ENCODE assay signal across 11 cellular contexts in the genomic region with DNA sequence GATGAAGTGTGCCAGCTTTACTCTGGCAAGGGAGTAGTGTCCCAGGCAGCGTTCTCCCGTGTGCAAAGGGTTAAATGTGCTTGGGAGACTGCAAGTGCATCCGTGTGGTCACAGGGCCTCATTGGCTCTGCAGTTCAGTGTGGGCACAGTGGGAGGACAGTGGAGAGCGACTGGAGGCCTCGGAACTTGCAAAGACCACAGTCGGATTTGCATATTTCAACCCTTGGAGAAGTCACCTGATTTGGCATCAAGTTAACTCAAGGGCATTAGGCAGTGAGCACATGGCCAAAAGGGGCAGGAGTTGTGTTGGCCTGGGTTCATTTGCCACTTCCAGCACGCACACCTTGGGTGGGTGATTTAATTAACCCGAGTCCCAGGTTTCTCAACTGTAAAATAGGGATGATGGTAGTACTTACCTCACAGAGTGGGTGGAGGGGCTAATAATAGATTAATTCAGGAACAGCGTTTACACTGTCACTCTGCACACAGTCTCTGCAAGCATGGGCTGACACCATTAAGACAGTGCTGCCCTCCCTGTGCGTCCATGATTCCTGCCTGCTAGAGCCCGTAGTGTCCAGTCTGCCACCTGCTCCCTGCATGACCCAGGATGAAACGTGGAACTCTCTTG. TPM values are rescaled to one million over a fixed set of nuclear protein-coding genes. Genes with fewer than 3 reads are reported as not detected.
DNase-seq lines count a peak whose midpoint lies in the region; ATAC-seq and TF ChIP-seq lines count a peak whose summit lies in the region.
"Had no signal": no experiment of that assay in that cellular context is flagged by ENCODE, and none has a peak within 500 bp of the region (broad histone marks: within the 10 kb centered on the region; RNA-seq: fewer than 3 reads in every experiment).

No MANE protein-coding gene starts in this region.

- no peaks in the 10 kb centered on the region for H4K20me1 ChIP-seq in OCI-LY7 (ENCODE audit: insufficient read depth, low read length)

- H2AFZ ChIP-seq in OCI-LY7 (ENCODE audit: low read length): no peak overlapping the region

- 74 to 83% methylated on average over 10 to 12 of the region's 12 CpGs for WGBS in endodermal cell (ENCODE audit: insufficient coverage in 1 of 2, insufficient read length in 1 of 2), 2 experiments

- no peak overlapping the region for H3K9ac ChIP-seq in endodermal cell (ENCODE audit: extremely low read depth, low read length, poor library complexity, severe bottlenecking)

- TF ChIP-seq CTCF in activated CD8-positive, alpha-beta T cell treated with anti-CD3 and anti-CD28 coated beads for 36 hours (IDR thresholded peaks at IDR 0.05): no peak
- TF ChIP-seq CTCF in OCI-LY7 (conservative IDR thresholded peaks at IDR 0.05; ENCODE audit: low read length): no peak
- TF ChIP-seq CTCF in endodermal cell (conservative IDR thresholded peaks at IDR 0.05): no peak

- H3K4me3 ChIP-seq in OCI-LY7 (ENCODE audit: low read depth, low read length, poor library complexity, severe bottlenecking) (no peak overlapping the region), endodermal cell (ENCODE audit: low read length) (no peak overlapping the region)

- H3K27ac ChIP-seq in OCI-LY7 (ENCODE audit: low read depth, low read length, poor library complexity, severe bottlenecking): peak overlapping the region; percentile 45
- no peak overlapping the region for H3K27ac ChIP-seq in endodermal cell (ENCODE audit: low read depth, low read length)

- H3K9me2 ChIP-seq in OCI-LY7 (ENCODE audit: insufficient read depth, low read length): no peaks in the 10 kb centered on the region

- peaks cover 52% of the 10 kb centered on the region for H3K36me3 Mint-ChIP-seq in activated CD8-positive, alpha-beta T cell treated with anti-CD3 and anti-CD28 coated beads for 36 hours (ENCODE audit: low read depth)
- peaks cover 44% of the 10 kb centered on the region for H3K36me3 Mint-ChIP-seq in activated CD8-positive, alpha-beta T cell treated with anti-CD3 and anti-CD28 coated beads, Interleukin-2, amount 10 ng/mL, durations not matched to agents 7 days and 5 days (ENCODE audit: low read depth)
- peaks cover 57% of the 10 kb centered on the region for H3K36me3 Mint-ChIP-seq in endodermal cell (ENCODE audit: low read depth)
- H3K36me3 Mint-ChIP-seq in stimulated activated memory B cell treated with anti-CD40 and anti-IgM and Interleukin-4, amounts not matched to agents 10 μg/mL and 1 μg/mL and 100 μg/mL, for 72 hours: peaks cover 54% of the 10 kb centered on the region
- H3K36me3 Mint-ChIP-seq: type B pancreatic cell had no signal

- peak overlapping the region; percentile 88 for H3K27ac Mint-ChIP-seq in activated CD8-positive, alpha-beta T cell treated with anti-CD3 and anti-CD28 coated beads for 36 hours
- H3K27ac Mint-ChIP-seq in activated CD8-positive, alpha-beta T cell treated with anti-CD3 and anti-CD28 coated beads, Interleukin-2, amount 10 ng/mL, durations not matched to agents 7 days and 5 days: no peak overlapping the region
- peak overlapping the region; percentile 78 for H3K27ac Mint-ChIP-seq in endodermal cell
- H3K27ac Mint-ChIP-seq in stimulated activated memory B cell treated with anti-CD40 and anti-IgM and Interleukin-4, amounts not matched to agents 10 μg/mL and 1 μg/mL and 100 μg/mL, for 72 hours: peak overlapping the region; percentile 89
- H3K27ac Mint-ChIP-seq: type B pancreatic cell had no signal

- peaks cover 72% of the 10 kb centered on the region for H3K4me1 Mint-ChIP-seq in activated CD8-positive, alpha-beta T cell treated with anti-CD3 and anti-CD28 coated beads for 36 hours (ENCODE audit: low read depth)
- peaks cover 45% of the 10 kb centered on the region for H3K4me1 Mint-ChIP-seq in activated CD8-positive, alpha-beta T cell treated with anti-CD3 and anti-CD28 coated beads, Interleukin-2, amount 10 ng/mL, durations not matched to agents 7 days and 5 days (ENCODE audit: low read depth)
- peaks cover 16% of the 10 kb centered on the region for H3K4me1 Mint-ChIP-seq in endodermal cell
- peaks cover 95% of the 10 kb centered on the region for H3K4me1 Mint-ChIP-seq in stimulated activated memory B cell treated with anti-CD40 and anti-IgM and Interleukin-4, amounts not matched to agents 10 μg/mL and 1 μg/mL and 100 μg/mL, for 72 hours

- H3K27me3 ChIP-seq in endodermal cell (ENCODE audit: control insufficient read depth, insufficient read depth, low read length, poor library complexity, severe bottlenecking): no peaks in the 10 kb centered on the region

- H3K4me3 Mint-ChIP-seq in activated CD8-positive, alpha-beta T cell treated with anti-CD3 and anti-CD28 coated beads for 36 hours: no peak overlapping the region
- no peak overlapping the region for H3K4me3 Mint-ChIP-seq in activated CD8-positive, alpha-beta T cell treated with anti-CD3 and anti-CD28 coated beads, Interleukin-2, amount 10 ng/mL, durations not matched to agents 7 days and 5 days
- H3K4me3 Mint-ChIP-seq in endodermal cell: no peak overlapping the region
- peak overlapping the region; percentile 67 for H3K4me3 Mint-ChIP-seq in stimulated activated memory B cell treated with anti-CD40 and anti-IgM and Interleukin-4, amounts not matched to agents 10 μg/mL and 1 μg/mL and 100 μg/mL, for 72 hours
- H3K4me3 Mint-ChIP-seq: type B pancreatic cell had no signal

- no peaks in the 10 kb centered on the region for H3K27me3 Mint-ChIP-seq in activated CD8-positive, alpha-beta T cell treated with anti-CD3 and anti-CD28 coated beads for 36 hours
- no peaks in the 10 kb centered on the region for H3K27me3 Mint-ChIP-seq in activated CD8-positive, alpha-beta T cell treated with anti-CD3 and anti-CD28 coated beads, Interleukin-2, amount 10 ng/mL, durations not matched to agents 7 days and 5 days (ENCODE audit: low read depth)
- H3K27me3 Mint-ChIP-seq in endodermal cell (ENCODE audit: insufficient read depth): no peaks in the 10 kb centered on the region
- no peaks in the 10 kb centered on the region for H3K27me3 Mint-ChIP-seq in stimulated activated memory B cell treated with anti-CD40 and anti-IgM and Interleukin-4, amounts not matched to agents 10 μg/mL and 1 μg/mL and 100 μg/mL, for 72 hours
- H3K27me3 Mint-ChIP-seq: type B pancreatic cell had no signal

- intact Hi-C loops in activated CD8-positive, alpha-beta T cell treated with anti-CD3 and anti-CD28 coated beads for 36 hours (cut with micrococcal nuclease): no loop called here
- intact Hi-C loops in OCI-LY7 (cut with micrococcal nuclease; ENCODE audit: unreplicated experiment): loop anchor here (10.0 kb wide), 1 partner anchor 497 kb away; no protein-coding TSS in a partner anchor

- POLR2A ChIA-PET in activated CD8-positive, alpha-beta T cell treated with anti-CD3 and anti-CD28 coated beads for 36 hours (lab: Charles Lee): interaction anchor here (1.3 to 1.7 kb wide), 3 partner anchors 22 to 177 kb away, joined by 4 to 11 read pairs (median 5); a partner anchor contains a TSS
- POLR2A ChIA-PET in activated CD8-positive, alpha-beta T cell treated with anti-CD3 and anti-CD28 coated beads, Interleukin-2, amount 10 ng/mL, durations not matched to agents 7 days and 5 days (lab: Charles Lee): no interaction called here
- POLR2A ChIA-PET in OCI-LY7 (lab: Charles Lee): interaction anchor here (0.6 to 5.0 kb wide), 4 partner anchors 10 to 244 kb away, joined by 3 to 55 read pairs (median 6); a partner anchor contains a TSS

- no peaks in the 10 kb centered on the region for H3K9me3 ChIP-seq in OCI-LY7 (ENCODE audit: low read length)
- no peaks in the 10 kb centered on the region for H3K9me3 ChIP-seq in endodermal cell (ENCODE audit: control insufficient read depth, low read length)

- no peak for ATAC-seq in activated CD8-positive, alpha-beta T cell treated with anti-CD3 and anti-CD28 coated beads for 36 hours
- no peak for ATAC-seq in activated CD8-positive, alpha-beta T cell treated with anti-CD3 and anti-CD28 coated beads, Interleukin-2, amount 10 ng/mL, durations not matched to agents 7 days and 5 days
- no peak for ATAC-seq in stimulated activated memory B cell treated with anti-CD40 and anti-IgM and Interleukin-4, amounts not matched to agents 10 μg/mL and 1 μg/mL and 100 μg/mL, for 72 hours
- no peak for ATAC-seq in GM21367 (IDR thresholded peaks at IDR 0.05; ENCODE audit: unreplicated experiment)

- no peaks in the 10 kb centered on the region for H3K9me3 Mint-ChIP-seq in activated CD8-positive, alpha-beta T cell treated with anti-CD3 and anti-CD28 coated beads for 36 hours
- H3K9me3 Mint-ChIP-seq in activated CD8-positive, alpha-beta T cell treated with anti-CD3 and anti-CD28 coated beads, Interleukin-2, amount 10 ng/mL, durations not matched to agents 7 days and 5 days (ENCODE audit: insufficient read depth): no peaks in the 10 kb centered on the region
- no peaks in the 10 kb centered on the region for H3K9me3 Mint-ChIP-seq in endodermal cell
- H3K9me3 Mint-ChIP-seq in stimulated activated memory B cell treated with anti-CD40 and anti-IgM and Interleukin-4, amounts not matched to agents 10 μg/mL and 1 μg/mL and 100 μg/mL, for 72 hours: no peaks in the 10 kb centered on the region
- H3K9me3 Mint-ChIP-seq: type B pancreatic cell had no signal

- H3K36me3 ChIP-seq in OCI-LY7 (ENCODE audit: insufficient read depth, low read length) (peaks cover 68% of the 10 kb centered on the region), endodermal cell (ENCODE audit: control insufficient read depth, insufficient read depth, low read length) (peaks cover 24% of the 10 kb centered on the region)

- CTCF ChIA-PET in activated CD8-positive, alpha-beta T cell treated with anti-CD3 and anti-CD28 coated beads for 36 hours (lab: Charles Lee): no interaction called here
- CTCF ChIA-PET in activated CD8-positive, alpha-beta T cell treated with anti-CD3 and anti-CD28 coated beads, Interleukin-2, amount 10 ng/mL, durations not matched to agents 7 days and 5 days (lab: Charles Lee): interaction anchor here (5.2 kb wide), 1 partner anchor 39 kb away, joined by 23 read pairs; no protein-coding TSS in a partner anchor
- CTCF ChIA-PET in OCI-LY7 (lab: Charles Lee; ENCODE audit: unreplicated experiment): no interaction called here

- peaks cover 89% of the 10 kb centered on the region for H3K4me1 ChIP-seq in OCI-LY7 (ENCODE audit: insufficient read depth, low read length, poor library complexity, severe bottlenecking)
- no peaks in the 10 kb centered on the region for H3K4me1 ChIP-seq in endodermal cell (ENCODE audit: control insufficient read depth, insufficient read depth, low read length)

- no TSS peak for BruUV-seq in OCI-LY7 (replicated peaks; lab: Mats Ljungman, UMichigan)

- DNase-seq in activated CD8-positive, alpha-beta T cell treated with anti-CD3 and anti-CD28 coated beads for 36 hours: no peak
- DNase-seq in activated CD8-positive, alpha-beta T cell treated with anti-CD3 and anti-CD28 coated beads, Interleukin-2, amount 10 ng/mL, durations not matched to agents 7 days and 5 days: no peak
- DNase-seq in OCI-LY7 (ENCODE audit: low spot score) (peak; percentile 42), endodermal cell (no peak), SKM-1 (lab: John Stamatoyannopoulos, UW; ENCODE audit: unreplicated experiment) (no peak), GM19238 (ENCODE audit: insufficient read length, low spot score) (no peak)
- DNase-seq: DMS53, H7 had no signal

- peaks cover 52% of the 10 kb centered on the region; the same call in 1 of the 2 replicates for H3K79me2 ChIP-seq in OCI-LY7 (ENCODE audit: insufficient read depth, low read depth, low read length)

- peak overlapping the region; percentile 39 for H3K4me2 ChIP-seq in OCI-LY7 (ENCODE audit: low read length)

RNA-seq across cellular contexts. Expression of a gene that starts 22.6 kb away (rescaled TPM):
- total RNA-seq in activated CD8-positive, alpha-beta T cell treated with anti-CD3 and anti-CD28 coated beads for 36 hours: 10 to 100 TPM; 58.7 to 61.2 TPM
- total RNA-seq in activated CD8-positive, alpha-beta T cell treated with anti-CD3 and anti-CD28 coated beads, Interleukin-2, amount 10 ng/mL, durations not matched to agents 7 days and 5 days: 10 to 100 TPM; 79.9 to 86.0 TPM
- 32.3 and 37.6 TPM in 2 replicates for total RNA-seq in OCI-LY7 (2014; rRNA removed; shearing (Covaris generic))
- total RNA-seq in OCI-LY7 (2022) (67.0 and 70.5 TPM in 2 replicates), endodermal cell (10 to 100 TPM; 33.9 to 51.9 TPM)
- polyA plus RNA-seq in endodermal cell (2013, experiment 1 of 2): 4.3 TPM
- 4.5 TPM for polyA plus RNA-seq in endodermal cell (2013, experiment 2 of 2)
